Comparison of ENCODE assay signal across 8 cellular contexts in genomic region chr2:38462121-38462634, GRCh38.
DNase-seq lines count a peak whose midpoint lies in the region; ATAC-seq, FAIRE-seq and TF ChIP-seq lines count a peak whose summit lies in the region.

No MANE protein-coding gene starts in this region.

- POLR2A ChIA-PET in PC-9 (lab: Charles Lee; ENCODE audit: unreplicated experiment): interaction anchor here (0.6 to 0.7 kb wide), 4 partner anchors 84 to 1410 kb away, joined by 3 to 8 read pairs (median 4); no protein-coding TSS in a partner anchor

- no peaks in the 10 kb centered on the region for H4K20me1 ChIP-seq in PC-9 (ENCODE audit: insufficient read depth)

- H3K36me3 ChIP-seq in PC-9 (ENCODE audit: low read depth): no peaks in the 10 kb centered on the region

- BruUV-seq in PC-9 (replicated peaks; lab: Mats Ljungman, UMichigan): no TSS peak

- no peak overlapping the region for H3K4me3 Mint-ChIP-seq in CD14-positive monocyte

- CTCF ChIA-PET in PC-9 (lab: Charles Lee): interaction anchor here (0.5 to 0.9 kb wide), 3 partner anchors 27 to 86 kb away, joined by 5 to 21 read pairs (median 6); no protein-coding TSS in a partner anchor

- H3F3A ChIP-seq in PC-9 (ENCODE audit: insufficient read depth, low read depth): peaks cover 33% of the 10 kb centered on the region

- TF ChIP-seq CTCF in PC-9 (conservative IDR thresholded peaks at IDR 0.05) (no peak), CD14-positive monocyte (IDR thresholded peaks at IDR 0.05) (no peak)

- H3K4me3 ChIP-seq in PC-9 (peak overlapping the region; percentile 12; the same call in 1 of the 2 replicates), skin epidermis (no peak overlapping the region)

- no peaks in the 10 kb centered on the region for H3K79me2 ChIP-seq in PC-9 (ENCODE audit: low read depth)

- H3K4me1 ChIP-seq in PC-9 (replicated peaks; ENCODE audit: insufficient read depth): peaks cover 36% of the 10 kb centered on the region

- H3K27ac ChIP-seq in PC-9 (peak overlapping the region; percentile 95), skin epidermis (peak overlapping the region in 11 of 21 experiments; percentile 21 to 76 (median 52))

- H3K27me3 ChIP-seq in PC-9 (ENCODE audit: insufficient read depth, low read depth): no peaks in the 10 kb centered on the region

- no peaks in the 10 kb centered on the region for H3K9me2 ChIP-seq in PC-9 (ENCODE audit: insufficient read depth)

- DNase-seq in GM03348 (ENCODE audit: low spot score) (peak; percentile 89), PC-9 (peak; percentile 90 to 99), COLO668 (lab: John Stamatoyannopoulos, UW; ENCODE audit: unreplicated experiment) (no peak), COR-L47 (lab: John Stamatoyannopoulos, UW) (no peak), CD14-positive monocyte (ENCODE audit: low spot score) (no peak)

- H3K9me3 Mint-ChIP-seq in CD14-positive monocyte: no peaks in the 10 kb centered on the region

- peak; percentile 33 for FAIRE-seq in endometrium (lab: Jason Lieb, UNC)

- no peak for ATAC-seq in GM18907 (IDR thresholded peaks at IDR 0.05; ENCODE audit: unreplicated experiment)

- H3K9me3 ChIP-seq in PC-9 (ENCODE audit: insufficient read depth, low read depth): no peaks in the 10 kb centered on the region

- peak overlapping the region; percentile 67 for H3K4me2 ChIP-seq in PC-9

- peak overlapping the region; percentile 71 for H2AFZ ChIP-seq in PC-9

- H3K36me3 Mint-ChIP-seq in CD14-positive monocyte: no peaks in the 10 kb centered on the region

- H3K27ac Mint-ChIP-seq in CD14-positive monocyte: no peak overlapping the region

- H3K4me1 Mint-ChIP-seq in CD14-positive monocyte: no peaks in the 10 kb centered on the region

- peaks cover 4 to 8% (median 6%) of the 10 kb centered on the region in 3 donors for H3K27me3 Mint-ChIP-seq in CD14-positive monocyte (ENCODE audit: low read depth in 3 of 3)

- intact Hi-C loops in PC-9 (cut with micrococcal nuclease; ENCODE audit: unreplicated experiment): loop anchor here (1.0 kb wide), 4 partner anchors 19 to 85 kb away; partner anchors contain the start of gene ATL2
- intact Hi-C loops in CD14-positive monocyte (cut with micrococcal nuclease): no loop called here

Comparison
In these comparisons a context has a peak if more than half of its experiments do, and no peak if none do; other contexts are left out.
1. DNase-seq: peak in GM03348 (single experiment) and PC-9 (2 of 2); none in COLO668 (single experiment), COR-L47 (single experiment) and CD14-positive monocyte (single experiment).